8 cellular contexts compared by ENCODE assay signal in the genomic region with DNA sequence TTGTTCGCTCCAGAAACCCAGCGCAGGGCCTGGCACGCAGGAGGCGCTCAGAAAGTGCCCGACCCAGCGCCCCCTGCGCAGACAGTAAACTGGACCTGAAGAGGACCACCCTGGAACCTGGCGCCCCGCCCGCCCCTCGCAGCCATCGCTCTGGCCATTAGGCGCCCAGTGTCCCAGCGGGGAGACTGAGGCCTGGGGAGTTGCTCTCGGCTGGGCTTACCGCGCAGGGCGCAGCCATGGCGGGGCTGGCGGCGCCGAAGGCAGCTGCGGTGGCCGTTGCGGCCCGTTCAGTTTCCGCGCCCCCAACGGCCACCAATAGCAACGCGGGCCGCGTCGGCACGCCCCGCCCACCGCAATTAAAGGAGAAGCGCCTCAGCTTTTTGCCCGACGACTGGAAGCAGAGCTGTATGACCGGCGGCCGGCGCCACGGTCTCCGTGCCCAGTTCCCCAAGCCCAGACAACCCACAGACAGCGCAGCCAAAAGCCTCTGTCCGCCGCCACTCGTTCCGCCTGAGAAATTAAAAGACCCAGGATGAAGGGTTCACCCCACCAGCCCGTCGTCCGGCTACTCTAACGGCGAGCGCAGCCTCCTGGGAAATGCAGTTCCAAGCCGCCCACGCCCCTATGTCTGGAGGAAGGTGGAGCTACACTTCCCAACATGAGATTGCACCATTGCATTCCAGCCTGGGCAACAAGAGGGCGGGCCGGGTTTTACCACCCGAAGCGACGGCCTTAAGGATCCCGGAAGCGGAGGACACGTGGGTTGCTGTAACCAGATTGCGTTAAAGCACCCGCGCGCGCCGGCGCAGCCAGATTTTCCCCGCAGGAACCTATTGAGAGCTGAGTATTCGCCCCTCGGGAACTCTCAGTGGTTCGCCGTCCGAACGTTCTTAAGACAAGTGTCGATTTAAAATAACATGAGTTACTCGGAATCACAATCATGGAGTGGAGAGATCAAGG. TPM values are rescaled to one million over a fixed set of nuclear protein-coding genes. Genes with fewer than 3 reads are reported as not detected.
DNase-seq lines count a peak whose midpoint lies in the region; ATAC-seq, FAIRE-seq and TF ChIP-seq lines count a peak whose summit lies in the region.

A gene (minus strand): TSS at position 289 of the 960 bp plus-strand sequence. CDS start 51 bp downstream, at position 238.

- H3K4me3 ChIP-seq in ascending aorta: peak within 1 kb of the TSS; percentile 72 to 91
- H3K4me3 ChIP-seq in right atrium auricular region: peak within 1 kb of the TSS; percentile 38 to 70
- H3K4me3 ChIP-seq in uterus: peak within 1 kb of the TSS; percentile 46 to 69

- TF ChIP-seq CTCF in ascending aorta (IDR thresholded peaks at IDR 0.05): peak in 2 of 3 experiments; percentile 10 to 13
- peak; percentile 13 to 17 for TF ChIP-seq CTCF in right atrium auricular region (IDR thresholded peaks at IDR 0.05)
- peak in 3 of 4 experiments; percentile 7 to 39 (median 26) for TF ChIP-seq CTCF in uterus (IDR thresholded peaks at IDR 0.05)

- ATAC-seq in HG02973 (IDR thresholded peaks at IDR 0.05; ENCODE audit: unreplicated experiment): peak; percentile 72

- intact Hi-C loops in ascending aorta (cut with DNase I): loop anchor here (1.0 to 5.0 kb wide), 6 partner anchors 44 to 383 kb away; a partner anchor contains a TSS
- intact Hi-C loops in uterus (cut with DNase I; ENCODE audit: low total_unique reads): no loop called here

- H3K9me3 ChIP-seq in ascending aorta (no peaks in the 10 kb centered on the region), right atrium auricular region (no peaks in the 10 kb centered on the region), uterus (no peaks in the 10 kb centered on the region)

- DNase-seq in GM18507 (ENCODE audit: extremely low spot score, insufficient read length, low read depth): peak; percentile 74
- peak; percentile 85 to 86 for DNase-seq in NCI-H1930 (lab: John Stamatoyannopoulos, UW)
- DNase-seq in T-helper 22 cell (ENCODE audit: low read depth): peak; percentile 79
- DNase-seq in ascending aorta (ENCODE audit: low spot score in 2 of 2): peak; percentile 88 to 99
- peak; percentile 99 for DNase-seq in right atrium auricular region (ENCODE audit: low spot score)
- DNase-seq in pulmonary artery endothelial cell (ENCODE audit: low read depth, low spot score): peak; percentile 93
- peak; percentile 95 to 98 for DNase-seq in uterus

- peak in 1 of 2 donors; percentile 41 for TF ChIP-seq POLR2A in uterus (IDR thresholded peaks at IDR 0.05)

- H3K27me3 ChIP-seq in ascending aorta (no peaks in the 10 kb centered on the region), right atrium auricular region (no peaks in the 10 kb centered on the region), uterus (no peaks in the 10 kb centered on the region)

- H3K36me3 ChIP-seq in ascending aorta: no peaks in the 10 kb centered on the region
- H3K36me3 ChIP-seq in right atrium auricular region: no peaks in the 10 kb centered on the region
- H3K36me3 ChIP-seq in uterus: no peaks in the 10 kb centered on the region

- peak within 1 kb of the TSS; percentile 88 to 92 for H3K27ac ChIP-seq in ascending aorta
- H3K27ac ChIP-seq in right atrium auricular region: peak within 1 kb of the TSS; percentile 83 to 87
- peak within 1 kb of the TSS; percentile 74 to 90 for H3K27ac ChIP-seq in uterus

- H3K4me1 ChIP-seq in ascending aorta (peaks cover 6 to 11% of the 10 kb centered on the region in 2 donors), right atrium auricular region (peaks cover 0 to 16% of the 10 kb centered on the region in 2 donors), uterus (peaks cover 0 to 6% of the 10 kb centered on the region in 2 donors)

- FAIRE-seq in GM18507 (lab: Jason Lieb, UNC): peak; percentile 98

RNA-seq across cellular contexts. Expression of the gene that starts here (rescaled TPM):
- total RNA-seq in ascending aorta: not detected
- under 1 TPM; 0.47 to 0.78 TPM for total RNA-seq in right atrium auricular region
- 14.9 and 21.2 TPM in 2 replicates for total RNA-seq in pulmonary artery endothelial cell
- 1 to 10 TPM in 3 of 4 donors, not detected in 1; 1.1 to 4.8 (median 4.7) TPM for total RNA-seq in uterus

Comparison
In these comparisons a context has a peak if more than half of its experiments do, and no peak if none do; other contexts are left out.
1. Peak in every context shown above with its lines: DNase-seq, ATAC-seq, H3K4me3 ChIP-seq and H3K27ac ChIP-seq.
2. Peak in DNase-seq, H3K4me3 ChIP-seq and H3K27ac ChIP-seq in ascending aorta; RNA of the gene not detected or under 1 TPM.
3. Peak in DNase-seq, H3K4me3 ChIP-seq and H3K27ac ChIP-seq in right atrium auricular region; RNA of the gene not detected or under 1 TPM.